Comparison of ENCODE assay signal across 1 cellular context in genomic region chr17:41521574-41522261, GRCh38.
TF ChIP-seq lines count a peak whose summit lies in the region.

No MANE protein-coding gene starts in this region.

TF ChIP-seq in HepG2, 621 proteins besides CTCF, POLR2A, EP300 and RAD21 (continued from another document and continues in another):
- TF ChIP-seq SP5 (CRISPR knock-in tag; IDR thresholded peaks at IDR 0.05; ENCODE audit: borderline replicate concordance, low read depth): peak; percentile 63; the same call in 1 of the 2 replicates
- 0 out of 2 replicates have a peak, but pooled peaks have one; percentile 25 for TF ChIP-seq NFYC (CRISPR knock-in tag; IDR thresholded peaks at IDR 0.05)
- peak; percentile 60 for TF ChIP-seq SAP130 (CRISPR knock-in tag; IDR thresholded peaks at IDR 0.05; ENCODE audit: low read depth)
- peak; percentile 74 for TF ChIP-seq ZMYM3 (CRISPR knock-in tag; IDR thresholded peaks at IDR 0.05)
- TF ChIP-seq CEBPB (IDR thresholded peaks at IDR 0.05; ENCODE audit: borderline replicate concordance, low read depth, low read length): no peak
- no peak for TF ChIP-seq MAFG (CRISPR knock-in tag; IDR thresholded peaks at IDR 0.05)
- no peak for TF ChIP-seq PAWR (CRISPR knock-in tag; IDR thresholded peaks at IDR 0.05; ENCODE audit: borderline replicate concordance)
- TF ChIP-seq SRF (IDR thresholded peaks at IDR 0.05; ENCODE audit: low read depth, low read length): no peak
- TF ChIP-seq POGK (CRISPR knock-in tag; conservative IDR thresholded peaks at IDR 0.05): no peak
- TF ChIP-seq MAFK (conservative IDR thresholded peaks at IDR 0.05 in 1 of 2, IDR thresholded peaks at IDR 0.05 in 1 of 2; ENCODE audit: low read length in 2 of 2): no peak
- TF ChIP-seq NPAS2 (CRISPR knock-in tag; IDR thresholded peaks at IDR 0.05; ENCODE audit: borderline replicate concordance): no peak
- TF ChIP-seq ZNF136 (CRISPR knock-in tag; IDR thresholded peaks at IDR 0.05; ENCODE audit: low read depth): no peak
- no peak for TF ChIP-seq ZNF362 (CRISPR knock-in tag; IDR thresholded peaks at IDR 0.05; ENCODE audit: borderline replicate concordance)
- TF ChIP-seq ZNF275 (CRISPR knock-in tag; IDR thresholded peaks at IDR 0.05; ENCODE audit: borderline replicate concordance): no peak
- TF ChIP-seq CSRNP2 (CRISPR knock-in tag; conservative IDR thresholded peaks at IDR 0.05; ENCODE audit: low read depth): no peak
- TF ChIP-seq ASH2L (IDR thresholded peaks at IDR 0.05; ENCODE audit: insufficient read length, low read depth, low read length): no peak
- TF ChIP-seq CBX5 (CRISPR knock-in tag; IDR thresholded peaks at IDR 0.05; ENCODE audit: borderline replicate concordance): 0 out of 2 replicates have a peak, but pooled peaks have one; percentile 17
- TF ChIP-seq KLF6 (CRISPR knock-in tag; IDR thresholded peaks at IDR 0.05): no peak
- no peak for TF ChIP-seq ZNF326 (CRISPR knock-in tag; IDR thresholded peaks at IDR 0.05; ENCODE audit: borderline replicate concordance)
- no peak for TF ChIP-seq RARG (CRISPR knock-in tag; IDR thresholded peaks at IDR 0.05; ENCODE audit: low read depth)
- no peak for TF ChIP-seq SIX1 (CRISPR knock-in tag; IDR thresholded peaks at IDR 0.05; ENCODE audit: borderline replicate concordance)
- TF ChIP-seq SP140L (CRISPR knock-in tag; IDR thresholded peaks at IDR 0.05; ENCODE audit: borderline replicate concordance): no peak
- TF ChIP-seq ZBTB1 (CRISPR knock-in tag; IDR thresholded peaks at IDR 0.05; ENCODE audit: borderline replicate concordance): no peak
- no peak for TF ChIP-seq PHF8 (CRISPR knock-in tag; IDR thresholded peaks at IDR 0.05)
- no peak for TF ChIP-seq ARHGAP35 (CRISPR knock-in tag; IDR thresholded peaks at IDR 0.05; ENCODE audit: borderline replicate concordance)
- TF ChIP-seq PRPF4 (IDR thresholded peaks at IDR 0.05; ENCODE audit: low read depth, low read length, poor library complexity, severe bottlenecking): no peak
- TF ChIP-seq ZNF609 (CRISPR knock-in tag; IDR thresholded peaks at IDR 0.05; ENCODE audit: borderline replicate concordance): no peak
- TF ChIP-seq ZNF496 (CRISPR knock-in tag; IDR thresholded peaks at IDR 0.05; ENCODE audit: insufficient replicate concordance): no peak
- TF ChIP-seq E2F5 (CRISPR knock-in tag; conservative IDR thresholded peaks at IDR 0.05): 0 out of 2 replicates have a peak, but pooled peaks have one; percentile 14
- TF ChIP-seq ZNF24 (IDR thresholded peaks at IDR 0.05): no peak
- TF ChIP-seq ZNF639 (CRISPR knock-in tag; conservative IDR thresholded peaks at IDR 0.05): no peak
- no peak for TF ChIP-seq ZNF12 (CRISPR knock-in tag; IDR thresholded peaks at IDR 0.05)
- 0 out of 2 replicates have a peak, but pooled peaks have one; percentile 18 for TF ChIP-seq GABPB1 (CRISPR knock-in tag; IDR thresholded peaks at IDR 0.05)
- TF ChIP-seq ZNF329 (CRISPR knock-in tag; IDR thresholded peaks at IDR 0.05; ENCODE audit: low read depth): no peak
- TF ChIP-seq THAP11 (CRISPR knock-in tag; IDR thresholded peaks at IDR 0.05): no peak
- no peak for TF ChIP-seq ERF (CRISPR knock-in tag; IDR thresholded peaks at IDR 0.05)
- TF ChIP-seq GMEB2 (CRISPR knock-in tag; IDR thresholded peaks at IDR 0.05; ENCODE audit: low read depth): no peak
- TF ChIP-seq ZSCAN9 (CRISPR knock-in tag; IDR thresholded peaks at IDR 0.05; ENCODE audit: borderline replicate concordance): no peak
- TF ChIP-seq ZNF7 (CRISPR knock-in tag; IDR thresholded peaks at IDR 0.05): no peak
- no peak for TF ChIP-seq FOXO4 (CRISPR knock-in tag; conservative IDR thresholded peaks at IDR 0.05)
- TF ChIP-seq ZNF629 (CRISPR knock-in tag; conservative IDR thresholded peaks at IDR 0.05): peak; percentile 98
- no peak for TF ChIP-seq ZFP91 (CRISPR knock-in tag; IDR thresholded peaks at IDR 0.05; ENCODE audit: borderline replicate concordance)
- no peak for TF ChIP-seq ZFP37 (CRISPR knock-in tag; IDR thresholded peaks at IDR 0.05; ENCODE audit: borderline replicate concordance)
- TF ChIP-seq TOPORS (CRISPR knock-in tag; IDR thresholded peaks at IDR 0.05): no peak
- no peak for TF ChIP-seq HDAC1 (CRISPR knock-in tag; IDR thresholded peaks at IDR 0.05)
- no peak for TF ChIP-seq AHR (CRISPR knock-in tag; IDR thresholded peaks at IDR 0.05)
- TF ChIP-seq ZFP90 (CRISPR knock-in tag; IDR thresholded peaks at IDR 0.05; ENCODE audit: borderline replicate concordance): no peak
